In genomic region chr2:172096661-172097547, GRCh38 we compare ENCODE assay signal across 8 cellular contexts. TPM values are rescaled to one million over a fixed set of nuclear protein-coding genes. Genes with fewer than 3 reads are reported as not detected.
DNase-seq lines count a peak whose midpoint lies in the region; ATAC-seq and TF ChIP-seq lines count a peak whose summit lies in the region.

No MANE protein-coding gene starts in this region.

- H3K36me3 ChIP-seq in adipocyte (ENCODE audit: control insufficient read depth, insufficient read depth, low read length, severe bottlenecking) (no peaks in the 10 kb centered on the region), tibial nerve (no peaks in the 10 kb centered on the region)

- TF ChIP-seq POLR2A in NB4 (IDR thresholded peaks at IDR 0.05; ENCODE audit: extremely low read depth, insufficient read length): no peak
- TF ChIP-seq POLR2A in tibial nerve (IDR thresholded peaks at IDR 0.05): no peak

- ATAC-seq in HG02759 (IDR thresholded peaks at IDR 0.05; ENCODE audit: unreplicated experiment) (no peak), HG02610 (IDR thresholded peaks at IDR 0.05; ENCODE audit: unreplicated experiment) (no peak)

- DNase-seq in NCI-H2227 (lab: John Stamatoyannopoulos, UW; ENCODE audit: unreplicated experiment) (peak; percentile 91), NCI-H2227 treated with DMSO at 0.1 percent for 48 hours (lab: John Stamatoyannopoulos, UW) (no peak), NB4 (ENCODE audit: low read depth) (peak; percentile 49), adipocyte (ENCODE audit: low read depth) (peak; percentile 93), iPS-NIHi11 (ENCODE audit: low spot score) (peak; percentile 35), tibial nerve (ENCODE audit: low spot score in 2 of 2) (no peak)

- H3K9me3 ChIP-seq in adipocyte (ENCODE audit: control insufficient read depth, low read length): no peaks in the 10 kb centered on the region
- H3K9me3 ChIP-seq in tibial nerve: no peaks in the 10 kb centered on the region

- H3K4me1 ChIP-seq in adipocyte (ENCODE audit: control insufficient read depth, insufficient read depth, low read length) (peaks cover 56% of the 10 kb centered on the region), tibial nerve (peaks cover 0 to 87% (median 68%) of the 10 kb centered on the region in 4 donors)

- H3K27me3 ChIP-seq in adipocyte (replicated peaks; ENCODE audit: control insufficient read depth, insufficient read depth, low read length): peaks cover 20% of the 10 kb centered on the region
- H3K27me3 ChIP-seq in tibial nerve: peaks cover 18 to 100% of the 10 kb centered on the region in 2 donors

- 7 to 12% methylated on average over 29 to 50 of the region's 53 CpGs for WGBS in tibial nerve, 2 donors

- peak overlapping the region; percentile 60 for H3K9ac ChIP-seq in adipocyte (ENCODE audit: low read length)

- TF ChIP-seq CTCF in NB4 (IDR thresholded peaks at IDR 0.05; ENCODE audit: low read depth, low read length): no peak
- TF ChIP-seq CTCF in tibial nerve (IDR thresholded peaks at IDR 0.05): no peak

- peak overlapping the region in 2 of 4 donors; percentile 13 to 64 for H3K27ac ChIP-seq in tibial nerve

- no peak for TF ChIP-seq EP300 in tibial nerve (IDR thresholded peaks at IDR 0.05)

- H3K4me3 ChIP-seq in NB4 (ENCODE audit: low read depth, low read length): no peak overlapping the region
- H3K4me3 ChIP-seq in adipocyte (ENCODE audit: low read length): peak overlapping the region; percentile 80
- H3K4me3 ChIP-seq in tibial nerve: peak overlapping the region; percentile 6 to 52 (median 24)

RNA-seq across cellular contexts. Expression of gene DLX2, which starts 5.8 kb away (rescaled TPM):
- not detected for total RNA-seq in tibial nerve

RNA-seq across cellular contexts. Expression of gene DLX1, which starts 11.6 kb away (rescaled TPM):
- total RNA-seq in tibial nerve: under 1 TPM in 1 of 4 donors, not detected in 3; 0.44 TPM

Comparison
In these comparisons a context has a peak if more than half of its experiments do, and no peak if none do; other contexts are left out.
1. DNase-seq: peak in NCI-H2227 (single experiment), NB4 (single experiment), adipocyte (single experiment) and iPS-NIHi11 (single experiment); none in NCI-H2227 treated with DMSO at 0.1 percent for 48 hours (single experiment) and tibial nerve (0 of 2).